Comparison of ENCODE assay signal across 1 cellular context in the genomic region with DNA sequence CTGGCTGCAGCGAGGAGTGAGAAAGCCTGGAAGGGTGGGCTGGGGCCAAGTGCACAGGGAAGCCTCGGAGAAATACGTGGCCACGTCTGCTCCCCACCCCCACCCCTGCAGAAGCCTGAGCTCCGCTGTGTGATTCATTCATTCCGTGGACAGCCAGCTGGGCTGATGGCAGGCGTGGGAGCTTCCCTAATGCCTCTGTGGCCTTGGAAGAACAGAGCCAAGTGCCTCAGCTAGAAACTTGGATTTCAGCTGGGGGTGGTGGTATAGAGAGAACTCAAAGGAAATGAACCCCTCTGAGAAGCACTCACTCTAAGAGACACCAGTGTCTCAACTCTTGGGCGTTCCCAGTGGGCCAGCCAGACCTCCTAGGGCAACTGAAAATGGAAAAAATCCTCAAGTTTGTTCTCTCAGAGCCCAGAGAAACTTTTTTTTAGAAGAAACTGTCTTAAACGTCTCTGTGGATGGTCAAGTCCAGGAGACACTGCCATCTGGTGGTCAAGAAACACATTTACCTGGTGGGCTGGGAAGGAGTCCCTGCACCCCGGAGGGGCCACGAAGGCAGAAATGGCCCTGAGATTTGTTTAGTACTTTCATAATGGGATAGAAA.
TF ChIP-seq lines count a peak whose summit lies in the region.

No MANE protein-coding gene starts in this region.

TF ChIP-seq in K562, 482 proteins besides CTCF, POLR2A, EP300 and RAD21:
- TF ChIP-seq SMC3 (conservative IDR thresholded peaks at IDR 0.05; ENCODE audit: insufficient read depth, low read depth, low read length) (peak; percentile 61), ELF4 (CRISPR knock-in tag; IDR thresholded peaks at IDR 0.05) (no peak), FOXA3 (CRISPR knock-in tag; conservative IDR thresholded peaks at IDR 0.05 in 1 of 2, IDR thresholded peaks at IDR 0.05 in 1 of 2) (no peak), TAF15 (IDR thresholded peaks at IDR 0.05; ENCODE audit: low read depth, low read length) (no peak), POLR2AphosphoS2 (IDR thresholded peaks at IDR 0.05; ENCODE audit: low read length) (0 out of 2 replicates have a peak, but pooled peaks have one; percentile 36), MIER1 (IDR thresholded peaks at IDR 0.05; ENCODE audit: low read depth) (no peak), ZNF384 (IDR thresholded peaks at IDR 0.05; ENCODE audit: low read depth, low read length) (peak; percentile 65; the same call in 1 of the 2 replicates), BACH1 (tag; IDR thresholded peaks at IDR 0.05) (no peak), ZBTB7A (IDR thresholded peaks at IDR 0.05; ENCODE audit: borderline replicate concordance, control insufficient read depth, low read depth, low read length) (peak; percentile 48; the same call in 1 of the 2 replicates), DEAF1 (CRISPR knock-in tag; IDR thresholded peaks at IDR 0.05) (peak; percentile 48), FOSL1 (tag; conservative IDR thresholded peaks at IDR 0.05) (peak; percentile 65)
- TF ChIP-seq, protein P1, sequence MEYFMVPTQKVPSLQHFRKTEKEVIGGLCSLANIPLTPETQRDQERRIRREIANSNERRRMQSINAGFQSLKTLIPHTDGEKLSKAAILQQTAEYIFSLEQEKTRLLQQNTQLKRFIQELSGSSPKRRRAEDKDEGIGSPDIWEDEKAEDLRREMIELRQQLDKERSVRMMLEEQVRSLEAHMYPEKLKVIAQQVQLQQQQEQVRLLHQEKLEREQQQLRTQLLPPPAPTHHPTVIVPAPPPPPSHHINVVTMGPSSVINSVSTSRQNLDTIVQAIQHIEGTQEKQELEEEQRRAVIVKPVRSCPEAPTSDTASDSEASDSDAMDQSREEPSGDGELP (CRISPR knock-in tag; IDR thresholded peaks at IDR 0.05; ENCODE audit: borderline replicate concordance): peak; percentile 72; the same call in 1 of the 2 replicates
- TF ChIP-seq, protein P2, sequence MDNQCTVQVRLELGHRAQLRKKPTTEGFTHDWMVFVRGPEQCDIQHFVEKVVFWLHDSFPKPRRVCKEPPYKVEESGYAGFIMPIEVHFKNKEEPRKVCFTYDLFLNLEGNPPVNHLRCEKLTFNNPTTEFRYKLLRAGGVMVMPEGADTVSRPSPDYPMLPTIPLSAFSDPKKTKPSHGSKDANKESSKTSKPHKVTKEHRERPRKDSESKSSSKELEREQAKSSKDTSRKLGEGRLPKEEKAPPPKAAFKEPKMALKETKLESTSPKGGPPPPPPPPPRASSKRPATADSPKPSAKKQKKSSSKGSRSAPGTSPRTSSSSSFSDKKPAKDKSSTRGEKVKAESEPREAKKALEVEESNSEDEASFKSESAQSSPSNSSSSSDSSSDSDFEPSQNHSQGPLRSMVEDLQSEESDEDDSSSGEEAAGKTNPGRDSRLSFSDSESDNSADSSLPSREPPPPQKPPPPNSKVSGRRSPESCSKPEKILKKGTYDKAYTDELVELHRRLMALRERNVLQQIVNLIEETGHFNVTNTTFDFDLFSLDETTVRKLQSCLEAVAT (IDR thresholded peaks at IDR 0.05): no peak
- TF ChIP-seq, protein P3, sequence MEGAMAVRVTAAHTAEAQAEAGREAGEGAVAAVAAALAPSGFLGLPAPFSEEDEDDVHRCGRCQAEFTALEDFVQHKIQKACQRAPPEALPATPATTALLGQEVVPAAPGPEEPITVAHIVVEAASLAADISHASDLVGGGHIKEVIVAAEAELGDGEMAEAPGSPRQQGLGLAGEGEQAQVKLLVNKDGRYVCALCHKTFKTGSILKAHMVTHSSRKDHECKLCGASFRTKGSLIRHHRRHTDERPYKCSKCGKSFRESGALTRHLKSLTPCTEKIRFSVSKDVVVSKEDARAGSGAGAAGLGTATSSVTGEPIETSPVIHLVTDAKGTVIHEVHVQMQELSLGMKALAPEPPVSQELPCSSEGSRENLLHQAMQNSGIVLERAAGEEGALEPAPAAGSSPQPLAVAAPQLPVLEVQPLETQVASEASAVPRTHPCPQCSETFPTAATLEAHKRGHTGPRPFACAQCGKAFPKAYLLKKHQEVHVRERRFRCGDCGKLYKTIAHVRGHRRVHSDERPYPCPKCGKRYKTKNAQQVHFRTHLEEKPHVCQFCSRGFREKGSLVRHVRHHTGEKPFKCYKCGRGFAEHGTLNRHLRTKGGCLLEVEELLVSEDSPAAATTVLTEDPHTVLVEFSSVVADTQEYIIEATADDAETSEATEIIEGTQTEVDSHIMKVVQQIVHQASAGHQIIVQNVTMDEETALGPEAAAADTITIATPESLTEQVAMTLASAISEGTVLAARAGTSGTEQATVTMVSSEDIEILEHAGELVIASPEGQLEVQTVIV (CRISPR knock-in tag; IDR thresholded peaks at IDR 0.05; ENCODE audit: borderline replicate concordance): no peak
